ENCODE assay signal across 23 cellular contexts in genomic region chr10:80760914-80761371, GRCh38.
A peak's percentile ranks its signal among the peaks of the same experiment; 100 is the strongest.
DNase-seq lines count a peak whose midpoint lies in the region; ATAC-seq and FAIRE-seq lines count a peak whose summit lies in the region.
"Had no signal": no experiment of that assay in that cellular context is flagged by ENCODE, and none has a peak within 500 bp of the region (broad histone marks: within the 10 kb centered on the region; RNA-seq: fewer than 3 reads in every experiment).

No MANE protein-coding gene starts in this region.

- POLR2A ChIA-PET in activated CD4-positive, alpha-beta T cell treated with anti-CD3 and anti-CD28 coated beads for 36 hours (lab: Charles Lee) = interaction anchor here (0.6 kb wide), 1 partner anchor 371 kb away, joined by 3 read pairs; no protein-coding TSS in a partner anchor

- no peaks in the 10 kb centered on the region for H3K9me2 ChIP-seq in GM23248 (ENCODE audit: insufficient read depth)

- H3K36me3 ChIP-seq in GM23248 (ENCODE audit: low read depth) = no peaks in the 10 kb centered on the region
- H3K36me3 ChIP-seq: transverse colon had no signal

- peaks cover 6% of the 10 kb centered on the region for H3K4me1 Mint-ChIP-seq in activated CD4-positive, alpha-beta T cell treated with anti-CD3 and anti-CD28 coated beads for 36 hours
- H3K4me1 Mint-ChIP-seq: activated B cell treated with CpG ODN at 0.5 μM for 24 hours, B cell had no signal

- H3K79me2 ChIP-seq in GM23248 (ENCODE audit: insufficient read depth) = no peaks in the 10 kb centered on the region

- H3K27me3 ChIP-seq in right cardiac atrium (ENCODE audit: control insufficient read depth, insufficient read depth) = no peaks in the 10 kb centered on the region
- H3K27me3 ChIP-seq in GM23248 (replicated peaks; ENCODE audit: insufficient read depth) = no peaks in the 10 kb centered on the region
- H3K27me3 ChIP-seq: transverse colon had no signal

- no peak overlapping the region for H3K27ac Mint-ChIP-seq in activated CD4-positive, alpha-beta T cell treated with anti-CD3 and anti-CD28 coated beads for 36 hours
- H3K27ac Mint-ChIP-seq: activated B cell treated with CpG ODN at 0.5 μM for 24 hours; activated CD8-positive, alpha-beta T cell treated with anti-CD3 and anti-CD28 coated beads, Interleukin-2, amount 10 ng/mL, durations not matched to agents 7 days and 5 days; activated naive CD4-positive, alpha-beta T cell treated with anti-CD3 and anti-CD28 coated beads, Interleukin-2, amount 50 U/mL, for 72 hours; activated T-cell treated with anti-CD3 and anti-CD28 coated beads, Interleukin-2, amount 50 U/mL, for 72 hours; B cell; HFFc6; natural killer cell treated with Interleukin-12 subunit alpha and Interleukin-12 subunit beta and Interleukin-15 and Interleukin-18, amount 100 ng/mL, for 72 hours; progenitor cell of endocrine pancreas; stimulated activated naive CD8-positive, alpha-beta T cell treated with anti-CD3 and anti-CD28 coated beads, Interleukin-15, Interleukin-2, amounts not matched to agents 100 ng/mL and 50 ng/mL, for 24 hours had no signal

- 55% methylated on average over 2 of the region's 2 CpGs for WGBS in right cardiac atrium
- 5 to 6% methylated on average over 2 of the region's 2 CpGs for WGBS in GM23248 (ENCODE audit: low coverage in 1 of 2, low lambda C conversion rate in 2 of 2, missing lambda C conversion rate in 2 of 2), 2 experiments

- ATAC-seq in activated CD4-positive, alpha-beta T cell treated with anti-CD3 and anti-CD28 coated beads for 36 hours = peak; percentile 64
- ATAC-seq in GM21576 (IDR thresholded peaks at IDR 0.05; ENCODE audit: unreplicated experiment) (peak; percentile 62), HG03432 (IDR thresholded peaks at IDR 0.05; ENCODE audit: unreplicated experiment) (peak; percentile 74), right cardiac atrium (no peak)
- ATAC-seq: activated CD8-positive, alpha-beta T cell treated with anti-CD3 and anti-CD28 coated beads, Interleukin-2, amount 10 ng/mL, durations not matched to agents 7 days and 5 days; left cardiac atrium; natural killer cell treated with Interleukin-12 subunit alpha and Interleukin-12 subunit beta and Interleukin-15 and Interleukin-18, amount 100 ng/mL, for 72 hours had no signal

- no peak overlapping the region for H3K4me3 Mint-ChIP-seq in activated CD4-positive, alpha-beta T cell treated with anti-CD3 and anti-CD28 coated beads for 36 hours
- H3K4me3 Mint-ChIP-seq: activated B cell treated with CpG ODN at 0.5 μM for 24 hours; activated CD8-positive, alpha-beta T cell treated with anti-CD3 and anti-CD28 coated beads, Interleukin-2, amount 10 ng/mL, durations not matched to agents 7 days and 5 days; activated T-cell treated with anti-CD3 and anti-CD28 coated beads, Interleukin-2, amount 50 U/mL, for 72 hours; B cell; HFFc6; natural killer cell treated with Interleukin-12 subunit alpha and Interleukin-12 subunit beta and Interleukin-15 and Interleukin-18, amount 100 ng/mL, for 72 hours; stimulated activated naive CD8-positive, alpha-beta T cell treated with anti-CD3 and anti-CD28 coated beads, Interleukin-15, Interleukin-2, amounts not matched to agents 100 ng/mL and 50 ng/mL, for 24 hours had no signal

- no peaks in the 10 kb centered on the region for H3F3A ChIP-seq in GM23248 (ENCODE audit: insufficient read depth)

- H3K9ac ChIP-seq in GM23248 = no peak overlapping the region

- no peak overlapping the region for H3K4me2 ChIP-seq in GM23248 (ENCODE audit: unreplicated experiment)

- in situ Hi-C loops in GM23248 (cut with MboI) = no loop called here

- no peaks in the 10 kb centered on the region for H4K20me1 ChIP-seq in GM23248 (ENCODE audit: insufficient read depth)

- H3K9me3 ChIP-seq in right cardiac atrium (ENCODE audit: control insufficient read depth, low read length) = no peaks in the 10 kb centered on the region
- no peaks in the 10 kb centered on the region for H3K9me3 ChIP-seq in GM23248 (ENCODE audit: low read depth)
- H3K9me3 ChIP-seq: transverse colon had no signal

- FAIRE-seq in RCC 7860 (lab: Jason Lieb, UNC) = no peak

- H3K27ac ChIP-seq in right cardiac atrium (ENCODE audit: low read length) (no peak overlapping the region), GM23248 (no peak overlapping the region)
- H3K27ac ChIP-seq: 22Rv1, transverse colon had no signal

- intact Hi-C loops in activated CD4-positive, alpha-beta T cell treated with anti-CD3 and anti-CD28 coated beads for 36 hours (cut with DNase I, micrococcal nuclease) = no loop called here
- intact Hi-C loops in right cardiac atrium (cut with DNase I) = no loop called here

- H3K27me3 Mint-ChIP-seq in activated CD4-positive, alpha-beta T cell treated with anti-CD3 and anti-CD28 coated beads for 36 hours = peaks cover 9% of the 10 kb centered on the region
- H3K27me3 Mint-ChIP-seq: activated B cell treated with CpG ODN at 0.5 μM for 24 hours, progenitor cell of endocrine pancreas had no signal

- H3K4me3 ChIP-seq in right cardiac atrium (ENCODE audit: low read length) (no peak overlapping the region), GM23248 (no peak overlapping the region)
- H3K4me3 ChIP-seq: transverse colon had no signal

- H3K36me3 Mint-ChIP-seq in activated CD4-positive, alpha-beta T cell treated with anti-CD3 and anti-CD28 coated beads for 36 hours (ENCODE audit: low read depth) = no peaks in the 10 kb centered on the region
- H3K36me3 Mint-ChIP-seq: activated naive CD4-positive, alpha-beta T cell treated with anti-CD3 and anti-CD28 coated beads, Interleukin-2, amount 50 U/mL, for 72 hours; natural killer cell treated with Interleukin-12 subunit alpha and Interleukin-12 subunit beta and Interleukin-15 and Interleukin-18, amount 100 ng/mL, for 72 hours had no signal

- DNase-seq in activated CD4-positive, alpha-beta T cell treated with anti-CD3 and anti-CD28 coated beads for 36 hours = no peak
- DNase-seq in activated CD4-positive, alpha-beta T cell treated with anti-CD3 and anti-CD28 coated beads, Interleukin-2, amount 50 U/mL, for 4 hours = no peak
- DNase-seq in dermis blood vessel endothelial cell = no peak
- DNase-seq in right cardiac atrium = no peak
- DNase-seq in RCC 7860 (ENCODE audit: low spot score) = no peak
- no peak for DNase-seq in GM23248
- DNase-seq: activated B cell treated with CpG ODN at 0.5 μM for 24 hours; activated CD8-positive, alpha-beta T cell treated with anti-CD3 and anti-CD28 coated beads, Interleukin-2, amount 10 ng/mL, durations not matched to agents 7 days and 5 days; activated T-cell treated with anti-CD3 and anti-CD28 coated beads, Interleukin-2, amount 50 U/mL, for 72 hours; HFFc6; left cardiac atrium; NCI-H1694 treated with DMSO at 0.1 percent for 48 hours; NCI-H2227 treated with DMSO at 0.1 percent for 48 hours; stimulated activated CD4-positive, alpha-beta T cell treated with anti-CD3 and anti-CD28 coated beads, Interleukin-1b, Interleukin-23, amount 100 ng/mL, for 48 hours; transverse colon had no signal

- H2AFZ ChIP-seq in GM23248 = no peak overlapping the region

- no peaks in the 10 kb centered on the region for H3K9me3 Mint-ChIP-seq in activated CD4-positive, alpha-beta T cell treated with anti-CD3 and anti-CD28 coated beads for 36 hours (ENCODE audit: low read depth)
- H3K9me3 Mint-ChIP-seq: activated B cell treated with CpG ODN at 0.5 μM for 24 hours; activated naive CD4-positive, alpha-beta T cell treated with anti-CD3 and anti-CD28 coated beads, Interleukin-2, amount 50 U/mL, for 72 hours; activated T-cell treated with anti-CD3 and anti-CD28 coated beads, Interleukin-2, amount 50 U/mL, for 72 hours; natural killer cell treated with Interleukin-12 subunit alpha and Interleukin-12 subunit beta and Interleukin-15 and Interleukin-18, amount 100 ng/mL, for 72 hours; stimulated activated naive CD8-positive, alpha-beta T cell treated with anti-CD3 and anti-CD28 coated beads, Interleukin-15, Interleukin-2, amounts not matched to agents 100 ng/mL and 50 ng/mL, for 24 hours had no signal

- H3K4me1 ChIP-seq in right cardiac atrium (ENCODE audit: control insufficient read depth, insufficient read depth, low read length) (no peaks in the 10 kb centered on the region), GM23248 (ENCODE audit: insufficient read depth) (no peaks in the 10 kb centered on the region)
- H3K4me1 ChIP-seq: transverse colon had no signal

- CTCF ChIA-PET in activated CD4-positive, alpha-beta T cell treated with anti-CD3 and anti-CD28 coated beads for 36 hours (lab: Charles Lee) = no interaction called here

Comparison
In these comparisons a context has a peak if more than half of its experiments do, and no peak if none do; other contexts are left out.
1. ATAC-seq: peak in activated CD4-positive, alpha-beta T cell treated with anti-CD3 and anti-CD28 coated beads for 36 hours (single experiment), GM21576 (single experiment) and HG03432 (single experiment); none in right cardiac atrium (0 of 2).